In genomic region chr17:40915199-40915661, GRCh38 we compare ENCODE assay signal across 1 cellular context.
TF ChIP-seq lines count a peak whose summit lies in the region.

No MANE protein-coding gene starts in this region.

TF ChIP-seq in HepG2, 621 proteins besides CTCF, POLR2A, EP300 and RAD21 (continued from another document and continues in another):
- no peak for TF ChIP-seq RNF219 (CRISPR knock-in tag; IDR thresholded peaks at IDR 0.05)
- no peak for TF ChIP-seq RFXAP (CRISPR knock-in tag; IDR thresholded peaks at IDR 0.05; ENCODE audit: borderline replicate concordance)
- 0 out of 2 replicates have a peak, but pooled peaks have one; percentile 54 for TF ChIP-seq FOXK1 (CRISPR knock-in tag; IDR thresholded peaks at IDR 0.05; ENCODE audit: borderline replicate concordance, low read depth)
- no peak for TF ChIP-seq KDM1A (CRISPR knock-in tag; IDR thresholded peaks at IDR 0.05)
- TF ChIP-seq ARID5B (CRISPR knock-in tag; IDR thresholded peaks at IDR 0.05): peak; percentile 92
- peak; percentile 69; the same call in 1 of the 2 replicates for TF ChIP-seq CEBPG (CRISPR knock-in tag; IDR thresholded peaks at IDR 0.05)
- no peak for TF ChIP-seq ISL2 (CRISPR knock-in tag; IDR thresholded peaks at IDR 0.05)
- no peak for TF ChIP-seq KMT2B (CRISPR knock-in tag; IDR thresholded peaks at IDR 0.05)
- TF ChIP-seq SOX6 (IDR thresholded peaks at IDR 0.05): no peak
- peak; percentile 53; the same call in 1 of the 2 replicates for TF ChIP-seq SOX6 (CRISPR knock-in tag; IDR thresholded peaks at IDR 0.05)
- TF ChIP-seq PAF1 (CRISPR knock-in tag; IDR thresholded peaks at IDR 0.05): no peak
- peak; percentile 24; the same call in 1 of the 2 replicates for TF ChIP-seq SIX1 (CRISPR knock-in tag; IDR thresholded peaks at IDR 0.05; ENCODE audit: borderline replicate concordance)
- peak; percentile 53; the same call in 1 of the 2 replicates for TF ChIP-seq FOXK2 (IDR thresholded peaks at IDR 0.05)
- TF ChIP-seq FOXO1 (CRISPR knock-in tag; IDR thresholded peaks at IDR 0.05): peak; percentile 39; the same call in 1 of the 2 replicates
- peak; percentile 52; the same call in 1 of the 2 replicates for TF ChIP-seq THRA (CRISPR knock-in tag; IDR thresholded peaks at IDR 0.05; ENCODE audit: borderline replicate concordance)
- TF ChIP-seq FOSL1 (CRISPR knock-in tag; IDR thresholded peaks at IDR 0.05; ENCODE audit: borderline replicate concordance): 0 out of 2 replicates have a peak, but pooled peaks have one; percentile 18
- no peak for TF ChIP-seq TBX2 (CRISPR knock-in tag; IDR thresholded peaks at IDR 0.05; ENCODE audit: borderline replicate concordance)
- no peak for TF ChIP-seq ZNF446 (CRISPR knock-in tag; IDR thresholded peaks at IDR 0.05)
- TF ChIP-seq ZBTB1 (CRISPR knock-in tag; IDR thresholded peaks at IDR 0.05; ENCODE audit: borderline replicate concordance): no peak
- peak; percentile 86 for TF ChIP-seq ATF3 (CRISPR knock-in tag; IDR thresholded peaks at IDR 0.05)
- TF ChIP-seq ZBTB34 (CRISPR knock-in tag; IDR thresholded peaks at IDR 0.05): no peak
- 0 out of 2 replicates have a peak, but pooled peaks have one; percentile 18 for TF ChIP-seq LCORL (IDR thresholded peaks at IDR 0.05)
- no peak for TF ChIP-seq LCORL (CRISPR knock-in tag; IDR thresholded peaks at IDR 0.05)
- peak; percentile 17; the same call in 1 of the 2 replicates for TF ChIP-seq FOXA1 (IDR thresholded peaks at IDR 0.05)
- no peak; the same call in 1 of the 2 replicates for TF ChIP-seq FOXA1 (CRISPR knock-in tag; IDR thresholded peaks at IDR 0.05)
- no peak for TF ChIP-seq ZNF10 (CRISPR knock-in tag; IDR thresholded peaks at IDR 0.05; ENCODE audit: borderline replicate concordance, low read depth)
- peak in 1 of 2 experiments; percentile 76; a peak in 2 of 4 replicates for TF ChIP-seq ATF4 (CRISPR knock-in tag; IDR thresholded peaks at IDR 0.05)
- TF ChIP-seq NCOR1 (IDR thresholded peaks at IDR 0.05; ENCODE audit: borderline replicate concordance, low read length): peak; percentile 74; the same call in 1 of the 2 replicates
- peak; percentile 58; the same call in 1 of the 2 replicates for TF ChIP-seq RCOR2 (CRISPR knock-in tag; IDR thresholded peaks at IDR 0.05)
- no peak for TF ChIP-seq TEAD2 (CRISPR knock-in tag; IDR thresholded peaks at IDR 0.05)
- peak; percentile 71 for TF ChIP-seq GATAD2A (CRISPR knock-in tag; IDR thresholded peaks at IDR 0.05)
- TF ChIP-seq ATF7 (IDR thresholded peaks at IDR 0.05): peak; percentile 92
- no peak for TF ChIP-seq ATF7 (CRISPR knock-in tag; IDR thresholded peaks at IDR 0.05)
- no peak for TF ChIP-seq AKAP8 (CRISPR knock-in tag; IDR thresholded peaks at IDR 0.05)
- TF ChIP-seq NR2F6 (IDR thresholded peaks at IDR 0.05): no peak
- TF ChIP-seq NR2F6 (CRISPR knock-in tag; IDR thresholded peaks at IDR 0.05): peak; percentile 30; the same call in 1 of the 2 replicates
- TF ChIP-seq ETV5 (CRISPR knock-in tag; IDR thresholded peaks at IDR 0.05; ENCODE audit: borderline replicate concordance): peak; percentile 49; the same call in 1 of the 2 replicates
- 0 out of 2 replicates have a peak, but pooled peaks have one; percentile 6 for TF ChIP-seq SMARCC2 (IDR thresholded peaks at IDR 0.05)
- peak; percentile 84 for TF ChIP-seq MED1 (CRISPR knock-in tag; IDR thresholded peaks at IDR 0.05)
- TF ChIP-seq ZNF747 (CRISPR knock-in tag; IDR thresholded peaks at IDR 0.05; ENCODE audit: borderline replicate concordance): no peak
- TF ChIP-seq HMG20A (CRISPR knock-in tag; IDR thresholded peaks at IDR 0.05; ENCODE audit: borderline replicate concordance): peak; percentile 87
- TF ChIP-seq ZNF782 (CRISPR knock-in tag; IDR thresholded peaks at IDR 0.05; ENCODE audit: borderline replicate concordance): no peak
- TF ChIP-seq ZBTB25 (CRISPR knock-in tag; IDR thresholded peaks at IDR 0.05): peak; percentile 24; the same call in 1 of the 2 replicates
- peak; percentile 9; the same call in 1 of the 2 replicates for TF ChIP-seq MAFF (IDR thresholded peaks at IDR 0.05; ENCODE audit: low read depth, low read length)
- TF ChIP-seq ZNF207 (IDR thresholded peaks at IDR 0.05; ENCODE audit: borderline replicate concordance): no peak
- TF ChIP-seq JARID2 (CRISPR knock-in tag; IDR thresholded peaks at IDR 0.05; ENCODE audit: insufficient replicate concordance): no peak
- TF ChIP-seq STAG1 (CRISPR knock-in tag; IDR thresholded peaks at IDR 0.05): peak; percentile 9; the same call in 1 of the 2 replicates
- no peak for TF ChIP-seq NONO (IDR thresholded peaks at IDR 0.05)
- TF ChIP-seq NONO (CRISPR knock-in tag; conservative IDR thresholded peaks at IDR 0.05): no peak
- TF ChIP-seq ARID3A (IDR thresholded peaks at IDR 0.05; ENCODE audit: low read depth, low read length): peak; percentile 94
- TF ChIP-seq PAXIP1 (CRISPR knock-in tag; conservative IDR thresholded peaks at IDR 0.05): peak; percentile 44
- no peak for TF ChIP-seq TARDBP (CRISPR knock-in tag; IDR thresholded peaks at IDR 0.05)
- no peak for TF ChIP-seq ZSCAN21 (CRISPR knock-in tag; IDR thresholded peaks at IDR 0.05; ENCODE audit: borderline replicate concordance)
- no peak for TF ChIP-seq FOXP1 (IDR thresholded peaks at IDR 0.05)
- peak; percentile 57; the same call in 1 of the 2 replicates for TF ChIP-seq FOXP1 (CRISPR knock-in tag; IDR thresholded peaks at IDR 0.05)
- TF ChIP-seq ZNF652 (CRISPR knock-in tag; IDR thresholded peaks at IDR 0.05; ENCODE audit: borderline replicate concordance, low read depth): peak; percentile 82; the same call in 1 of the 2 replicates
- peak; percentile 65; the same call in 1 of the 2 replicates for TF ChIP-seq DNMT3B (CRISPR knock-in tag; conservative IDR thresholded peaks at IDR 0.05)
